17 cellular contexts compared by ENCODE assay signal in the genomic region with DNA sequence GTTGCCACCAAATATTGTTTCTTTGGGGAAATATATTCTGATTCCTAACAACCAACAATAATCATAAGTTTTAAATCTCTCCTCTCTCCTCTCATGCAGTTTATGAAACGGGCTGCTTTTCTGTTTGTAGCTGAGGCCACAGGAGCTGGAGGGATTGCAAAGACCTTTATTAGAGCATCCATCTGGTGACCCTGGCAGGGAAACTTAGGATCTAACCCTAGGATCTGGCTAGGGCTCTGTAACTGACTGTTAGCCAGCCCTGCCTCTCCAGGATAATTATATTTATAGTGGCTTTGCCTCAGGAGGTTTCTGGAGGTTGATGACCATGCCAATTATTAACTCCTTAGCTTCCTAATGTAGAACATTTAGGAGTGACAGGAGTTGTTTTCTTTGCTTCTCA. TPM values are rescaled to one million over a fixed set of nuclear protein-coding genes. Genes with fewer than 3 reads are reported as not detected.
DNase-seq lines count a peak whose midpoint lies in the region; ATAC-seq and TF ChIP-seq lines count a peak whose summit lies in the region.
"Had no signal": no experiment of that assay in that cellular context is flagged by ENCODE, and none has a peak within 500 bp of the region (broad histone marks: within the 10 kb centered on the region; RNA-seq: fewer than 3 reads in every experiment).

No MANE protein-coding gene starts in this region.

- H3K27me3 ChIP-seq in right cardiac atrium (ENCODE audit: control insufficient read depth, insufficient read depth), result no peaks in the 10 kb centered on the region

- peak overlapping the region; percentile 28 to 66 (median 55) for H3K27ac Mint-ChIP-seq in nephron
- H3K27ac Mint-ChIP-seq: CD4-positive, CD25-positive, alpha-beta regulatory T cell had no signal

- no peak for TF ChIP-seq CTCF in HEK293 (tag by site-specific recombination; IDR thresholded peaks at IDR 0.05)
- no peak for TF ChIP-seq CTCF in nephron (IDR thresholded peaks at IDR 0.05; ENCODE audit: unreplicated experiment in 3 of 3)

- H3K9me3 Mint-ChIP-seq in nephron, result no peaks in the 10 kb centered on the region
- H3K9me3 Mint-ChIP-seq: CD4-positive, CD25-positive, alpha-beta regulatory T cell had no signal

- H3K27ac ChIP-seq in right cardiac atrium (ENCODE audit: low read length), result no peak overlapping the region
- no peak overlapping the region for H3K27ac ChIP-seq in HEK293 (ENCODE audit: extremely low read depth, low read depth, low read length)
- H3K27ac ChIP-seq in SK-N-MC, result peak overlapping the region; percentile 57; the same call in 1 of the 2 replicates
- H3K27ac ChIP-seq: RWPE1 had no signal

- intact Hi-C loops in Right ventricle myocardium superior (cut with DNase I), result no loop called here
- intact Hi-C loops in right cardiac atrium (cut with DNase I), result loop anchor here in 1 of 4 donors (10.0 kb wide), 1 partner anchor 54 kb away; a partner anchor contains a TSS

- ATAC-seq in Right ventricle myocardium superior (ENCODE audit: poor library complexity) (peak; percentile 44), right cardiac atrium (no peak), GM18502 (IDR thresholded peaks at IDR 0.05; ENCODE audit: poor library complexity, unreplicated experiment) (no peak), HG02840 (IDR thresholded peaks at IDR 0.05; ENCODE audit: low FRiP score, unreplicated experiment) (no peak)
- ATAC-seq: PC-3 had no signal

- H3K4me3 ChIP-seq in right cardiac atrium (ENCODE audit: low read length) (no peak overlapping the region), HEK293 (ENCODE audit: low read depth, low read length) (no peak overlapping the region), SK-N-MC (no peak overlapping the region)

- H3K9me3 ChIP-seq in right cardiac atrium (ENCODE audit: control insufficient read depth, low read length) (no peaks in the 10 kb centered on the region), HEK293 (ENCODE audit: control insufficient read depth, insufficient read depth, low read depth, low read length) (no peaks in the 10 kb centered on the region), SK-N-MC (ENCODE audit: low read depth, low read length) (no peaks in the 10 kb centered on the region)
- H3K9me3 ChIP-seq: Caco-2 had no signal

- POLR2A ChIA-PET in HEK293 (lab: Yijun Ruan, JAX), result interaction anchor here (1.0 kb wide), 1 partner anchor 54 kb away, joined by 3 read pairs; no protein-coding TSS in a partner anchor

- CTCF ChIA-PET in HEK293 (lab: Yijun Ruan, JAX), result no interaction called here

- H3K9ac ChIP-seq in SK-N-MC (ENCODE audit: insufficient read length), result peak overlapping the region; percentile 14

- no peak overlapping the region for H3K4me3 Mint-ChIP-seq in nephron
- H3K4me3 Mint-ChIP-seq: CD4-positive, CD25-positive, alpha-beta regulatory T cell had no signal

- H3K36me3 Mint-ChIP-seq in nephron (ENCODE audit: low read depth), result peaks cover 14% of the 10 kb centered on the region
- H3K36me3 Mint-ChIP-seq: CD4-positive, CD25-positive, alpha-beta regulatory T cell had no signal

- peaks cover 71% of the 10 kb centered on the region for H3K4me1 Mint-ChIP-seq in nephron
- H3K4me1 Mint-ChIP-seq: CD4-positive, CD25-positive, alpha-beta regulatory T cell had no signal

- H3K4me1 ChIP-seq in right cardiac atrium (ENCODE audit: control insufficient read depth, insufficient read depth, low read length), result no peaks in the 10 kb centered on the region
- peaks cover 7% of the 10 kb centered on the region; the same call in 1 of the 2 replicates for H3K4me1 ChIP-seq in HEK293 (ENCODE audit: control insufficient read depth, insufficient read depth, low read length)
- H3K4me1 ChIP-seq: Caco-2 had no signal

- H3K27me3 Mint-ChIP-seq in nephron (ENCODE audit: low read depth), result no peaks in the 10 kb centered on the region

- no peaks in the 10 kb centered on the region for H3K36me3 ChIP-seq in HEK293 (ENCODE audit: control insufficient read depth in 2 of 2, insufficient read depth in 1 of 2, low read length in 2 of 2)
- H3K36me3 ChIP-seq in SK-N-MC (ENCODE audit: insufficient read depth, low read length), result peaks cover 8% of the 10 kb centered on the region

- DNase-seq in Right ventricle myocardium superior, result no peak
- DNase-seq in right cardiac atrium, result no peak
- no peak for DNase-seq in SK-N-MC (ENCODE audit: low read depth, low spot score)
- DNase-seq: Caco-2; CD4-positive, CD25-positive, alpha-beta regulatory T cell; DMS53; HCEC 1CT; NCI-H1436 treated with DMSO at 0.1 percent for 48 hours; NCI-H2029 treated with DMSO at 0.1 percent for 48 hours; NCI-H510A treated with DMSO at 0.1 percent for 48 hours; PC-3; T-helper 1 cell had no signal

- 58% methylated on average over 1 of the region's 1 CpG for WGBS in right cardiac atrium

TF ChIP-seq in HEK293, 187 proteins besides CTCF, POLR2A, EP300 and RAD21:
- TF ChIP-seq, protein P1, sequence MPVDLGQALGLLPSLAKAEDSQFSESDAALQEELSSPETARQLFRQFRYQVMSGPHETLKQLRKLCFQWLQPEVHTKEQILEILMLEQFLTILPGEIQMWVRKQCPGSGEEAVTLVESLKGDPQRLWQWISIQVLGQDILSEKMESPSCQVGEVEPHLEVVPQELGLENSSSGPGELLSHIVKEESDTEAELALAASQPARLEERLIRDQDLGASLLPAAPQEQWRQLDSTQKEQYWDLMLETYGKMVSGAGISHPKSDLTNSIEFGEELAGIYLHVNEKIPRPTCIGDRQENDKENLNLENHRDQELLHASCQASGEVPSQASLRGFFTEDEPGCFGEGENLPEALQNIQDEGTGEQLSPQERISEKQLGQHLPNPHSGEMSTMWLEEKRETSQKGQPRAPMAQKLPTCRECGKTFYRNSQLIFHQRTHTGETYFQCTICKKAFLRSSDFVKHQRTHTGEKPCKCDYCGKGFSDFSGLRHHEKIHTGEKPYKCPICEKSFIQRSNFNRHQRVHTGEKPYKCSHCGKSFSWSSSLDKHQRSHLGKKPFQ (tag by site-specific recombination; IDR thresholded peaks at IDR 0.05), result no peak
- TF ChIP-seq ZNF660 (tag by site-specific recombination; IDR thresholded peaks at IDR 0.05), result 0 out of 2 replicates have a peak, but pooled peaks have one; percentile 19

RNA-seq across cellular contexts. Expression of a gene that starts 57.0 kb away (rescaled TPM):
- total RNA-seq in Right ventricle myocardium superior, result 8.9 TPM
- 10 to 100 TPM in 1 of 4 donors, 1 to 10 TPM in 3; 8.3 to 12.0 (median 9.5) TPM for total RNA-seq in right cardiac atrium
- 2.8 TPM for polyA plus RNA-seq in right cardiac atrium
